In genomic region chr3:63069780-63070540, GRCh38 we compare ENCODE assay signal across 19 cellular contexts.
DNase-seq lines count a peak whose midpoint lies in the region; ATAC-seq lines count a peak whose summit lies in the region.
"Had no signal": no experiment of that assay in that cellular context is flagged by ENCODE, and none has a peak within 500 bp of the region (broad histone marks: within the 10 kb centered on the region; RNA-seq: fewer than 3 reads in every experiment).

No MANE protein-coding gene starts in this region.

- H3K27ac ChIP-seq in GM23248, result no peak overlapping the region

- H3K9me3 ChIP-seq in GM23248 (ENCODE audit: low read depth), result no peaks in the 10 kb centered on the region

- H2AFZ ChIP-seq in GM23248, result no peak overlapping the region

- H3K27me3 ChIP-seq in GM23248 (replicated peaks; ENCODE audit: insufficient read depth), result no peaks in the 10 kb centered on the region

- no peaks in the 10 kb centered on the region for H4K20me1 ChIP-seq in GM23248 (ENCODE audit: insufficient read depth)

- H3K9me2 ChIP-seq in GM23248 (ENCODE audit: insufficient read depth), result 0 out of 2 replicates have a peak, but pooled peaks cover 3% of the 10 kb centered on the region

- no peak overlapping the region for H3K9ac ChIP-seq in GM23248

- WGBS in GM23248 (ENCODE audit: low coverage in 1 of 2, low lambda C conversion rate in 2 of 2, missing lambda C conversion rate in 2 of 2), 2 experiments, result 0 to 1% methylated on average over 3 of the region's 3 CpGs

- no peaks in the 10 kb centered on the region for H3K36me3 ChIP-seq in GM23248 (ENCODE audit: low read depth)

- no peaks in the 10 kb centered on the region for H3K79me2 ChIP-seq in GM23248 (ENCODE audit: insufficient read depth)

- H3F3A ChIP-seq in GM23248 (ENCODE audit: insufficient read depth), result peaks cover 3% of the 10 kb centered on the region

- H3K4me1 ChIP-seq in GM23248 (ENCODE audit: insufficient read depth), result no peaks in the 10 kb centered on the region

- no peak for ATAC-seq in GM21619 (IDR thresholded peaks at IDR 0.05; ENCODE audit: unreplicated experiment)
- ATAC-seq: T-cell had no signal

- DNase-seq in COLO668 (lab: John Stamatoyannopoulos, UW; ENCODE audit: unreplicated experiment), result peak; percentile 7
- peak; percentile 46 for DNase-seq in GM23248
- DNase-seq in NCI-H82 treated with DMSO at 0.1 percent for 48 hours (lab: John Stamatoyannopoulos, UW; ENCODE audit: unreplicated experiment), result peak; percentile 76
- peak; percentile 29 for DNase-seq in inferior parietal cortex (ENCODE audit: extremely low spot score)
- DNase-seq in NCI-H2196 (lab: John Stamatoyannopoulos, UW; ENCODE audit: unreplicated experiment), result no peak
- DNase-seq in DMS114 treated with DMSO at 0.1 percent for 48 hours (lab: John Stamatoyannopoulos, UW; ENCODE audit: unreplicated experiment), result no peak
- DNase-seq in HPDE6-E6E7 (ENCODE audit: extremely low spot score), result no peak
- DNase-seq: AML-193; Calu3; CD4-positive, CD25-positive, alpha-beta regulatory T cell; H9; IMR-90; Kasumi-1; NCI-H1436; NCI-H2029 treated with DMSO at 0.1 percent for 48 hours; NCI-H226; RPMI8226; T-cell had no signal

- H3K4me3 ChIP-seq in GM23248, result no peak overlapping the region

- H3K4me2 ChIP-seq in GM23248 (ENCODE audit: unreplicated experiment), result no peak overlapping the region

- in situ Hi-C loops in GM23248 (cut with MboI), result no loop called here

Comparison
In these comparisons a context has a peak if more than half of its experiments do, and no peak if none do; other contexts are left out.
1. DNase-seq: peak in COLO668 (single experiment), GM23248 (single experiment), NCI-H82 treated with DMSO at 0.1 percent for 48 hours (single experiment) and inferior parietal cortex (single experiment); none in NCI-H2196 (single experiment), DMS114 treated with DMSO at 0.1 percent for 48 hours (single experiment) and HPDE6-E6E7 (single experiment).